Comparison of ENCODE assay signal across 15 cellular contexts in the genomic region with DNA sequence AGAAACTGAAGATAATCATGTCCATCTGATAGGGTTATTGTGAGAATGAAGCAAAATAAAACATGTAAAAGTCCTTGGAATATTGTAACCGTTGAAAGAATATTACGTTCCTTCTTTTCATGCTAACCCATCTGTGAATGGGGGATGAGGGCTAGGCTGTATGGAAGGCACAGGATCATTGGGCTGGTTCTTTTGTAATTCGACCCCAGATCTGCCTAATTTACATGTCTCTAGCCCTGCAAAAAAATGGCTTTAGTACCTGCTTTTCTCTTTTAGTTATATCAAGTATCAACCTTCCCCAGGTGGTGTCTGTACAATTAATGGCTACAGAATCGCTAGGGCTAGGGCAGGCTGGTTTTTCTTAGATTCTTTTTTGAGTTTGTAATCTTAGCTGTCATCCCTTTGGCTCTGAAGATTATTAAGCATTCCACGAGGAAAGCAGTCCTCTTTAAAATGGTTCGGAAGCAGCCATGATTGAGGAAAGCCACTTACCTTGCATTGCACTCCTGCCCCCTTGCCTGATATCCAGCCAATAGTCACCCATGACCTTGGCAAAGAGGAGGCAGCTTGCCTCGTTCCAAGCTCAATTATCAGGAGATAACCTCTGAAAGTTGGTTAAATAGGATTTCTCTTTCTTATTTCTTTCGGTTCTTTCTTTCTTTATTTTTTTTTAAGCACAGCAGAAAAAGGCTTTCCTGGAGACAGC.
"Had no signal": no experiment of that assay in that cellular context is flagged by ENCODE, and none has a peak within 500 bp of the region (broad histone marks: within the 10 kb centered on the region; RNA-seq: fewer than 3 reads in every experiment).

No MANE protein-coding gene starts in this region.

- H3K4me1 ChIP-seq: esophagus muscularis mucosa, gastroesophageal sphincter, heart left ventricle, lower lobe of right lung, thyroid gland had no signal

- ATAC-seq: gastroesophageal sphincter; heart left ventricle; lower lobe of right lung; natural killer cell treated with Interleukin-12 subunit alpha and Interleukin-12 subunit beta and Interleukin-15 and Interleukin-18, amount 100 ng/mL, for 72 hours had no signal

- H3K27me3 ChIP-seq: gastroesophageal sphincter, thyroid gland had no signal

- H3K9me3 Mint-ChIP-seq: activated naive CD8-positive, alpha-beta T cell treated with anti-CD3 and anti-CD28 coated beads for 36 hours; natural killer cell treated with Interleukin-12 subunit alpha and Interleukin-12 subunit beta and Interleukin-15 and Interleukin-18, amount 100 ng/mL, for 72 hours had no signal

- H3K9me3 ChIP-seq: esophagus muscularis mucosa, gastroesophageal sphincter, heart left ventricle, lower lobe of right lung, thyroid gland had no signal

- H3K4me3 Mint-ChIP-seq: activated naive CD8-positive, alpha-beta T cell treated with anti-CD3 and anti-CD28 coated beads for 36 hours; natural killer cell treated with Interleukin-12 subunit alpha and Interleukin-12 subunit beta and Interleukin-15 and Interleukin-18, amount 100 ng/mL, for 72 hours had no signal

- H3K4me1 Mint-ChIP-seq: activated naive CD8-positive, alpha-beta T cell treated with anti-CD3 and anti-CD28 coated beads for 36 hours had no signal

- H3K27ac ChIP-seq: esophagus muscularis mucosa, gastroesophageal sphincter, heart left ventricle, lower lobe of right lung, thyroid gland, WERI-Rb-1 had no signal

- DNase-seq: activated CD4-positive, alpha-beta T cell treated with anti-CD3 and anti-CD28 coated beads, Interleukin-2, amount 50 U/mL, for 48 hours; activated naive CD4-positive, alpha-beta T cell; activated naive CD8-positive, alpha-beta T cell treated with anti-CD3 and anti-CD28 coated beads for 36 hours; activated T-cell treated with anti-CD3 and anti-CD28 coated beads for 4 hours; amniotic stem cell; dermis blood vessel endothelial cell; effector memory CD4-positive, alpha-beta T cell; heart left ventricle; lower lobe of right lung; stimulated activated naive CD4-positive, alpha-beta T cell treated with Interleukin-2 at 50 U/mL for 16 hours; thyroid gland; WERI-Rb-1 had no signal

- H3K27ac Mint-ChIP-seq: activated naive CD8-positive, alpha-beta T cell treated with anti-CD3 and anti-CD28 coated beads for 36 hours; natural killer cell treated with Interleukin-12 subunit alpha and Interleukin-12 subunit beta and Interleukin-15 and Interleukin-18, amount 100 ng/mL, for 72 hours had no signal

- H3K4me3 ChIP-seq: esophagus muscularis mucosa, gastroesophageal sphincter, heart left ventricle, lower lobe of right lung, thyroid gland had no signal

- H3K27me3 Mint-ChIP-seq: activated naive CD8-positive, alpha-beta T cell treated with anti-CD3 and anti-CD28 coated beads for 36 hours had no signal

- H3K36me3 ChIP-seq: esophagus muscularis mucosa, gastroesophageal sphincter, heart left ventricle, lower lobe of right lung, thyroid gland, WERI-Rb-1 had no signal

- H3K36me3 Mint-ChIP-seq: activated naive CD8-positive, alpha-beta T cell treated with anti-CD3 and anti-CD28 coated beads for 36 hours; natural killer cell treated with Interleukin-12 subunit alpha and Interleukin-12 subunit beta and Interleukin-15 and Interleukin-18, amount 100 ng/mL, for 72 hours had no signal
